10 cellular contexts compared by ENCODE assay signal in genomic region chr19:19134687-19135158, GRCh38. TPM values are rescaled to one million over a fixed set of nuclear protein-coding genes. Genes with fewer than 3 reads are reported as not detected.
DNase-seq lines count a peak whose midpoint lies in the region; ATAC-seq and TF ChIP-seq lines count a peak whose summit lies in the region.
"Had no signal": no experiment of that assay in that cellular context is flagged by ENCODE, and none has a peak within 500 bp of the region (broad histone marks: within the 10 kb centered on the region; RNA-seq: fewer than 3 reads in every experiment).

No MANE protein-coding gene starts in this region.

- peaks cover 7% of the 10 kb centered on the region for H3K36me3 Mint-ChIP-seq in neural crest cell (ENCODE audit: low read depth)
- peaks cover 7% of the 10 kb centered on the region for H3K36me3 Mint-ChIP-seq in stimulated activated effector memory CD8-positive, alpha-beta T cell treated with anti-CD3 and anti-CD28 coated beads, Interleukin-12 subunit alpha, Interleukin-12 subunit beta, amount 100 ng/mL, for 72 hours

- DNase-seq in DMS53 (lab: John Stamatoyannopoulos, UW) (peak; percentile 77), NCI-H146 treated with DMSO at 0.1 percent for 48 hours (lab: John Stamatoyannopoulos, UW; ENCODE audit: unreplicated experiment) (peak; percentile 52), neural crest cell (ENCODE audit: low read depth, low spot score) (no peak), islet precursor cell (no peak)
- peak; percentile 61 for DNase-seq in activated naive CD4-positive, alpha-beta T cell treated with anti-CD3 and anti-CD28 coated beads, Interleukin-2, amount 50 U/mL, for 16 hours
- DNase-seq in stimulated activated effector memory CD8-positive, alpha-beta T cell treated with anti-CD3 and anti-CD28 coated beads, Interleukin-12 subunit alpha, Interleukin-12 subunit beta, amount 100 ng/mL, for 72 hours (ENCODE audit: low spot score in 2 of 2), result no peak
- DNase-seq: aorta had no signal

- peaks cover 21% of the 10 kb centered on the region for H3K4me1 Mint-ChIP-seq in neural crest cell
- peaks cover 30% of the 10 kb centered on the region for H3K4me1 Mint-ChIP-seq in stimulated activated effector memory CD8-positive, alpha-beta T cell treated with anti-CD3 and anti-CD28 coated beads, Interleukin-12 subunit alpha, Interleukin-12 subunit beta, amount 100 ng/mL, for 72 hours

- no peak overlapping the region for H3K27ac Mint-ChIP-seq in neural crest cell (ENCODE audit: unreplicated experiment)
- no peak overlapping the region for H3K27ac Mint-ChIP-seq in stimulated activated effector memory CD8-positive, alpha-beta T cell treated with anti-CD3 and anti-CD28 coated beads, Interleukin-12 subunit alpha, Interleukin-12 subunit beta, amount 100 ng/mL, for 72 hours

- H3K9me3 Mint-ChIP-seq in neural crest cell, result peaks cover 5% of the 10 kb centered on the region
- peaks cover 4% of the 10 kb centered on the region for H3K9me3 Mint-ChIP-seq in stimulated activated effector memory CD8-positive, alpha-beta T cell treated with anti-CD3 and anti-CD28 coated beads, Interleukin-12 subunit alpha, Interleukin-12 subunit beta, amount 100 ng/mL, for 72 hours

- no peaks in the 10 kb centered on the region for H3K27me3 Mint-ChIP-seq in neural crest cell (ENCODE audit: low read depth)

- no peak for TF ChIP-seq CTCF in neural crest cell (conservative IDR thresholded peaks at IDR 0.05)

- no peak for ATAC-seq in stimulated activated effector memory CD8-positive, alpha-beta T cell treated with anti-CD3 and anti-CD28 coated beads, Interleukin-12 subunit alpha, Interleukin-12 subunit beta, amount 100 ng/mL, for 72 hours
- ATAC-seq in GM21737 (IDR thresholded peaks at IDR 0.05; ENCODE audit: unreplicated experiment) (no peak), GM19397 (IDR thresholded peaks at IDR 0.05; ENCODE audit: unreplicated experiment) (no peak)

- peak overlapping the region; percentile 62 for H3K4me3 Mint-ChIP-seq in neural crest cell
- H3K4me3 Mint-ChIP-seq in stimulated activated effector memory CD8-positive, alpha-beta T cell treated with anti-CD3 and anti-CD28 coated beads, Interleukin-12 subunit alpha, Interleukin-12 subunit beta, amount 100 ng/mL, for 72 hours, result no peak overlapping the region

RNA-seq across cellular contexts. Expression of gene TMEM161A, which starts 3.6 kb away (rescaled TPM):
- 42.8 and 44.8 TPM in 2 replicates for total RNA-seq in neural crest cell

RNA-seq across cellular contexts. Expression of gene MEF2B, which starts 35.3 kb away (rescaled TPM):
- 1.4 and 1.5 TPM in 2 replicates for total RNA-seq in neural crest cell
- total RNA-seq: RPMI7951 had no signal

RNA-seq across cellular contexts. Expression of gene BORCS8, which starts 57.2 kb away (rescaled TPM):
- total RNA-seq in neural crest cell, result 23.6 and 28.0 TPM in 2 replicates

RNA-seq across cellular contexts. Expression of gene RFXANK, which starts 57.3 kb away (rescaled TPM):
- total RNA-seq in neural crest cell, result 107 and 111 TPM in 2 replicates

Comparison
In these comparisons a context has a peak if more than half of its experiments do, and no peak if none do; other contexts are left out.
1. DNase-seq: peak in DMS53 (single experiment), NCI-H146 treated with DMSO at 0.1 percent for 48 hours (single experiment) and activated naive CD4-positive, alpha-beta T cell treated with anti-CD3 and anti-CD28 coated beads, Interleukin-2, amount 50 U/mL, for 16 hours (single experiment); none in neural crest cell (single experiment), islet precursor cell (single experiment) and stimulated activated effector memory CD8-positive, alpha-beta T cell treated with anti-CD3 and anti-CD28 coated beads, Interleukin-12 subunit alpha, Interleukin-12 subunit beta, amount 100 ng/mL, for 72 hours (0 of 2).